Comparison of ENCODE assay signal across 23 cellular contexts in the genomic region with DNA sequence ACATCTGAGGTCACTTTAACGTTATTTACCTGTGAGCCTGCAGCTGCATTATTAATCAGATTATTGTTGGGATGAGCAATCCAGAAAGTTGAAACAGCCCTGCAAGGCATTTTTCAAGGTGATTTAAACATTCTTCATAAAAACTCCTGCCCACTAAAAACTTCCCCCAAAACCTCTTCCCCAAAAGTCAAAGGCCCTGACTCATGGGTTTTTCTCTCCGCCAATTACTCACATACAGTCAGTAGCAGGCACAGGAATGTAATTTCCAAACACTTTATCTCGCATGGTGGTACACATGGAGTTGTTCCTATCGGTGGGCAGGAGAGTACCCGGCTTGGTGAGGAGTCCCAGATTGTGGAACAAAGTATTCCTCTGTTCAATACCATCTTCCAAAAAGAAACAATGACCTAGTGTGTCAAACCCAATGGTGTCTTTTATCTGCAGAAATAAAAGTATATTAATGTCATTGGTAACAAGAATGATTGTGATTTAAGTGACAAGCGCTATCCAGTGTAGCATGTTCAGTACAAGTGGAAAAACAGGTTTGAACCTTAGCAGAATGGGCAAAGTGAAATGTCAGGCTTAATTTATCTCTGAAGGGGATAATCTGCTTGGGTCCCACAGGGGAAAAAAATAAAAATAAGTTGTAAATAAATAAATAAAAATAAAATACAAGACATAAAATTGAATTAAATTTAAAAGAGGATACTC. TPM values are rescaled to one million over a fixed set of nuclear protein-coding genes. Genes with fewer than 3 reads are reported as not detected.
A peak's percentile ranks its signal among the peaks of the same experiment; 100 is the strongest.
DNase-seq lines count a peak whose midpoint lies in the region; ATAC-seq and TF ChIP-seq lines count a peak whose summit lies in the region.
"Had no signal": no experiment of that assay in that cellular context is flagged by ENCODE, and none has a peak within 500 bp of the region (broad histone marks: within the 10 kb centered on the region; RNA-seq: fewer than 3 reads in every experiment).

No MANE protein-coding gene starts in this region.

- peaks cover 26% of the 10 kb centered on the region for H3K4me1 ChIP-seq in osteoblast (ENCODE audit: insufficient read depth, low read length)
- H3K4me1 ChIP-seq in prostate gland (replicated peaks) = no peaks in the 10 kb centered on the region

- intact Hi-C loops in prostate gland (cut with DNase I) = no loop called here

- no peaks in the 10 kb centered on the region for H4K20me1 ChIP-seq in osteoblast (ENCODE audit: insufficient read depth, low read length)

- H3K4me3 ChIP-seq in osteoblast (ENCODE audit: insufficient read depth, low read length) (no peak overlapping the region), prostate gland (no peak overlapping the region)
- H3K4me3 ChIP-seq: dorsolateral prefrontal cortex, GM23338, thyroid gland had no signal

- H3K36me3 ChIP-seq in osteoblast (ENCODE audit: insufficient read depth, low read length) = peaks cover 66% of the 10 kb centered on the region
- no peaks in the 10 kb centered on the region for H3K36me3 ChIP-seq in prostate gland

- H3K9me3 ChIP-seq in osteoblast (ENCODE audit: low read depth, low read length) (no peaks in the 10 kb centered on the region), prostate gland (no peaks in the 10 kb centered on the region)
- H3K9me3 ChIP-seq: thyroid gland had no signal

- 60% methylated on average over 6 of the region's 6 CpGs for WGBS in prostate gland

- H2AFZ ChIP-seq in osteoblast (ENCODE audit: low read length) = no peak overlapping the region
- H2AFZ ChIP-seq: GM23338 had no signal

- in situ Hi-C loops in SK-MEL-5 (cut with HindIII; ENCODE audit: low pct_unique_long_range_greater_than_20kb, low sequenced_read_pairs) = no loop called here

- H3K79me2 ChIP-seq in osteoblast (ENCODE audit: insufficient read depth, low read length) = no peaks in the 10 kb centered on the region

- H3K27ac ChIP-seq in osteoblast (ENCODE audit: low read depth, low read length) (no peak overlapping the region), prostate gland (no peak overlapping the region)
- H3K27ac ChIP-seq: dorsolateral prefrontal cortex had no signal

- no peak for ATAC-seq in GM18909 (IDR thresholded peaks at IDR 0.05; ENCODE audit: poor library complexity, unreplicated experiment)
- ATAC-seq: activated CD4-positive, alpha-beta T cell treated with anti-CD3 and anti-CD28 coated beads for 36 hours; GM23338; naive thymus-derived CD8-positive, alpha-beta T cell; stimulated activated naive CD8-positive, alpha-beta T cell treated with anti-CD3 and anti-CD28 coated beads, Interleukin-15, amount 100 ng/mL, for 72 hours had no signal

- peak; percentile 25 for DNase-seq in DMS53 (lab: John Stamatoyannopoulos, UW)
- no peak for DNase-seq in DMS53 treated with DMSO at 0.1 percent for 48 hours (lab: John Stamatoyannopoulos, UW; ENCODE audit: unreplicated experiment)
- DNase-seq in HCEC 1CT = peak; percentile 32
- DNase-seq in SK-MEL-5 (ENCODE audit: low read depth, low spot score) = peak; percentile 50
- peak; percentile 18 for DNase-seq in osteoblast (ENCODE audit: insufficient read length, low spot score, missing footprints)
- no peak for DNase-seq in GM19240 (ENCODE audit: insufficient read length, low spot score)
- DNase-seq in prostate gland (ENCODE audit: low spot score) = no peak
- DNase-seq: 8988T; activated CD4-positive, alpha-beta T cell treated with anti-CD3 and anti-CD28 coated beads for 36 hours; activated CD8-positive, alpha-beta memory T cell treated with anti-CD3 and anti-CD28 coated beads for 24 hours; activated gamma-delta T cell treated with Interleukin-2 at 50 U/mL for 16 hours; cerebellar nuclear complex; dorsolateral prefrontal cortex; kidney; naive thymus-derived CD8-positive, alpha-beta T cell; NCI-H1105 treated with DMSO at 0.1 percent for 48 hours; NCI-H2029; NCI-H226; nucleus accumbens; stimulated activated naive CD8-positive, alpha-beta T cell treated with anti-CD3 and anti-CD28 coated beads, Interleukin-15, amount 100 ng/mL, for 72 hours; thyroid gland had no signal

- no peak overlapping the region for H3K4me2 ChIP-seq in osteoblast (ENCODE audit: insufficient read depth, low read length)
- H3K4me2 ChIP-seq: GM23338 had no signal

- TF ChIP-seq CTCF in osteoblast (IDR thresholded peaks at IDR 0.05; ENCODE audit: extremely low read depth, low read depth, low read length) (no peak), prostate gland (IDR thresholded peaks at IDR 0.05) (no peak)

- TF ChIP-seq POLR2A in prostate gland (IDR thresholded peaks at IDR 0.05) = no peak

- H3K27me3 ChIP-seq in osteoblast (ENCODE audit: insufficient read depth, low read length) (no peaks in the 10 kb centered on the region), prostate gland (replicated peaks; ENCODE audit: insufficient read depth) (no peaks in the 10 kb centered on the region)
- H3K27me3 ChIP-seq: dorsolateral prefrontal cortex, thyroid gland had no signal

RNA-seq across cellular contexts. Expression of a gene that starts 38.3 kb away (rescaled TPM):
- total RNA-seq in SK-MEL-5 (2014; rRNA removed; shearing (Covaris generic)) = 98.8 and 100 TPM in 2 replicates
- 356 and 366 TPM in 2 replicates for polyA plus RNA-seq in SK-MEL-5 (2015; cell fraction: cytosol; rRNA removed)
- 138 and 145 TPM in 2 replicates for polyA plus RNA-seq in SK-MEL-5 (2015; cell fraction: nucleus; rRNA removed)
- total RNA-seq in osteoblast (56.9 and 66.2 TPM in 2 replicates), prostate gland (10 to 100 TPM; 20.4 to 86.5 TPM)

Comparison
In these comparisons a context has a peak if more than half of its experiments do, and no peak if none do; other contexts are left out.
1. DNase-seq: peak in DMS53 (single experiment), HCEC 1CT (single experiment), SK-MEL-5 (single experiment) and osteoblast (single experiment); none in DMS53 treated with DMSO at 0.1 percent for 48 hours (single experiment), GM19240 (single experiment) and prostate gland (single experiment).